In the genomic region with DNA sequence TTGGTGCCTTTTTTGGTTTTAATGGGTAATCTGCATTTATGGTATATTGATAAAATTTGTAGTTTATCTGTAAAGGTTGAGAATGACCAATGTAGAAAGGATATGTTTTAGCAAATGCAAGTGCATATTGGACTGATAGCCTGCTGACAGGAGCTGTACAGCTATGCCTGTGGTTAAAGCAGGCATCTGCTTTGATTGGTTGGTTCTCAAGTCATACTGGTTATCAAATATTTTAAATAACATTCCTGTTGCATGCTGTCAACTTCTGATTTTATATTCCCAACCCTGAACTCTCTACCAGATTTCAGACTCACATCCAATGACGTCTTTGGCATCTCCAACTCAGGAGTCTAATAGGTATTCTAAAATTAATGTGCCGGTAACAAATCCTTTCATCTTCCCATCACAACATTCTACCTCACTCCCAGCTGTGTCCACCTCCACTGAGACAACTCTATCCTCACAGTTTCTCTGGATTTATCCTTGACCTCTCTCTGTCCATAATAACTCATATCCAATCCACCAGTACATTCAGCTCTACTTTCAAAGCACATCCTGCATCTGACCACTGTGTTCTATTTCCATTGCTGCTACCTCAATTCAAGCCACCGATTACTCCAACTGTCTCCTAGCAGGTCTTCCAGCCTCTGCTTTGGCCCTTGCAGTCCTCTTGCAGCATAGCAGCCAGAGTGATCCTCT, we compare ENCODE assay signal across 1 cellular context.
TF ChIP-seq lines count a peak whose summit lies in the region.

No MANE protein-coding gene starts in this region.

TF ChIP-seq in HepG2, 621 proteins besides CTCF, POLR2A, EP300 and RAD21 (continued from another document):
- TF ChIP-seq, protein P1, sequence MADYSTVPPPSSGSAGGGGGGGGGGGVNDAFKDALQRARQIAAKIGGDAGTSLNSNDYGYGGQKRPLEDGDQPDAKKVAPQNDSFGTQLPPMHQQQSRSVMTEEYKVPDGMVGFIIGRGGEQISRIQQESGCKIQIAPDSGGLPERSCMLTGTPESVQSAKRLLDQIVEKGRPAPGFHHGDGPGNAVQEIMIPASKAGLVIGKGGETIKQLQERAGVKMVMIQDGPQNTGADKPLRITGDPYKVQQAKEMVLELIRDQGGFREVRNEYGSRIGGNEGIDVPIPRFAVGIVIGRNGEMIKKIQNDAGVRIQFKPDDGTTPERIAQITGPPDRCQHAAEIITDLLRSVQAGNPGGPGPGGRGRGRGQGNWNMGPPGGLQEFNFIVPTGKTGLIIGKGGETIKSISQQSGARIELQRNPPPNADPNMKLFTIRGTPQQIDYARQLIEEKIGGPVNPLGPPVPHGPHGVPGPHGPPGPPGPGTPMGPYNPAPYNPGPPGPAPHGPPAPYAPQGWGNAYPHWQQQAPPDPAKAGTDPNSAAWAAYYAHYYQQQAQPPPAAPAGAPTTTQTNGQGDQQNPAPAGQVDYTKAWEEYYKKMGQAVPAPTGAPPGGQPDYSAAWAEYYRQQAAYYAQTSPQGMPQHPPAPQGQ (CRISPR knock-in tag; IDR thresholded peaks at IDR 0.05; ENCODE audit: borderline replicate concordance) = no peak
- TF ChIP-seq, protein P2, sequence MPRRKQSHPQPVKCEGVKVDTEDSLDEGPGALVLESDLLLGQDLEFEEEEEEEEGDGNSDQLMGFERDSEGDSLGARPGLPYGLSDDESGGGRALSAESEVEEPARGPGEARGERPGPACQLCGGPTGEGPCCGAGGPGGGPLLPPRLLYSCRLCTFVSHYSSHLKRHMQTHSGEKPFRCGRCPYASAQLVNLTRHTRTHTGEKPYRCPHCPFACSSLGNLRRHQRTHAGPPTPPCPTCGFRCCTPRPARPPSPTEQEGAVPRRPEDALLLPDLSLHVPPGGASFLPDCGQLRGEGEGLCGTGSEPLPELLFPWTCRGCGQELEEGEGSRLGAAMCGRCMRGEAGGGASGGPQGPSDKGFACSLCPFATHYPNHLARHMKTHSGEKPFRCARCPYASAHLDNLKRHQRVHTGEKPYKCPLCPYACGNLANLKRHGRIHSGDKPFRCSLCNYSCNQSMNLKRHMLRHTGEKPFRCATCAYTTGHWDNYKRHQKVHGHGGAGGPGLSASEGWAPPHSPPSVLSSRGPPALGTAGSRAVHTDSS (CRISPR knock-in tag; conservative IDR thresholded peaks at IDR 0.05) = no peak
- no peak for TF ChIP-seq SALL2 (CRISPR knock-in tag; IDR thresholded peaks at IDR 0.05)
- no peak for TF ChIP-seq KDM1A (CRISPR knock-in tag; IDR thresholded peaks at IDR 0.05)
- TF ChIP-seq, protein P3, sequence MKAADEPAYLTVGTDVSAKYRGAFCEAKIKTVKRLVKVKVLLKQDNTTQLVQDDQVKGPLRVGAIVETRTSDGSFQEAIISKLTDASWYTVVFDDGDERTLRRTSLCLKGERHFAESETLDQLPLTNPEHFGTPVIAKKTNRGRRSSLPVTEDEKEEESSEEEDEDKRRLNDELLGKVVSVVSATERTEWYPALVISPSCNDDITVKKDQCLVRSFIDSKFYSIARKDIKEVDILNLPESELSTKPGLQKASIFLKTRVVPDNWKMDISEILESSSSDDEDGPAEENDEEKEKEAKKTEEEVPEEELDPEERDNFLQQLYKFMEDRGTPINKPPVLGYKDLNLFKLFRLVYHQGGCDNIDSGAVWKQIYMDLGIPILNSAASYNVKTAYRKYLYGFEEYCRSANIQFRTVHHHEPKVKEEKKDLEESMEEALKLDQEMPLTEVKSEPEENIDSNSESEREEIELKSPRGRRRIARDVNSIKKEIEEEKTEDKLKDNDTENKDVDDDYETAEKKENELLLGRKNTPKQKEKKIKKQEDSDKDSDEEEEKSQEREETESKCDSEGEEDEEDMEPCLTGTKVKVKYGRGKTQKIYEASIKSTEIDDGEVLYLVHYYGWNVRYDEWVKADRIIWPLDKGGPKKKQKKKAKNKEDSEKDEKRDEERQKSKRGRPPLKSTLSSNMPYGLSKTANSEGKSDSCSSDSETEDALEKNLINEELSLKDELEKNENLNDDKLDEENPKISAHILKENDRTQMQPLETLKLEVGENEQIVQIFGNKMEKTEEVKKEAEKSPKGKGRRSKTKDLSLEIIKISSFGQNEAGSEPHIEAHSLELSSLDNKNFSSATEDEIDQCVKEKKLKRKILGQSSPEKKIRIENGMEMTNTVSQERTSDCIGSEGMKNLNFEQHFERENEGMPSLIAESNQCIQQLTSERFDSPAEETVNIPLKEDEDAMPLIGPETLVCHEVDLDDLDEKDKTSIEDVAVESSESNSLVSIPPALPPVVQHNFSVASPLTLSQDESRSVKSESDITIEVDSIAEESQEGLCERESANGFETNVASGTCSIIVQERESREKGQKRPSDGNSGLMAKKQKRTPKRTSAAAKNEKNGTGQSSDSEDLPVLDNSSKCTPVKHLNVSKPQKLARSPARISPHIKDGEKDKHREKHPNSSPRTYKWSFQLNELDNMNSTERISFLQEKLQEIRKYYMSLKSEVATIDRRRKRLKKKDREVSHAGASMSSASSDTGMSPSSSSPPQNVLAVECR (CRISPR knock-in tag; IDR thresholded peaks at IDR 0.05; ENCODE audit: borderline replicate concordance) = no peak
- TF ChIP-seq, protein P4, sequence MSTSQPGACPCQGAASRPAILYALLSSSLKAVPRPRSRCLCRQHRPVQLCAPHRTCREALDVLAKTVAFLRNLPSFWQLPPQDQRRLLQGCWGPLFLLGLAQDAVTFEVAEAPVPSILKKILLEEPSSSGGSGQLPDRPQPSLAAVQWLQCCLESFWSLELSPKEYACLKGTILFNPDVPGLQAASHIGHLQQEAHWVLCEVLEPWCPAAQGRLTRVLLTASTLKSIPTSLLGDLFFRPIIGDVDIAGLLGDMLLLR (CRISPR knock-in tag; IDR thresholded peaks at IDR 0.05) = no peak
- TF ChIP-seq ZNF747 (CRISPR knock-in tag; IDR thresholded peaks at IDR 0.05; ENCODE audit: borderline replicate concordance) = 0 out of 2 replicates have a peak, but pooled peaks have one; percentile 11
- TF ChIP-seq, protein P5, sequence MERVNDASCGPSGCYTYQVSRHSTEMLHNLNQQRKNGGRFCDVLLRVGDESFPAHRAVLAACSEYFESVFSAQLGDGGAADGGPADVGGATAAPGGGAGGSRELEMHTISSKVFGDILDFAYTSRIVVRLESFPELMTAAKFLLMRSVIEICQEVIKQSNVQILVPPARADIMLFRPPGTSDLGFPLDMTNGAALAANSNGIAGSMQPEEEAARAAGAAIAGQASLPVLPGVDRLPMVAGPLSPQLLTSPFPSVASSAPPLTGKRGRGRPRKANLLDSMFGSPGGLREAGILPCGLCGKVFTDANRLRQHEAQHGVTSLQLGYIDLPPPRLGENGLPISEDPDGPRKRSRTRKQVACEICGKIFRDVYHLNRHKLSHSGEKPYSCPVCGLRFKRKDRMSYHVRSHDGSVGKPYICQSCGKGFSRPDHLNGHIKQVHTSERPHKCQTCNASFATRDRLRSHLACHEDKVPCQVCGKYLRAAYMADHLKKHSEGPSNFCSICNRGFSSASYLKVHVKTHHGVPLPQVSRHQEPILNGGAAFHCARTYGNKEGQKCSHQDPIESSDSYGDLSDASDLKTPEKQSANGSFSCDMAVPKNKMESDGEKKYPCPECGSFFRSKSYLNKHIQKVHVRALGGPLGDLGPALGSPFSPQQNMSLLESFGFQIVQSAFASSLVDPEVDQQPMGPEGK (CRISPR knock-in tag; IDR thresholded peaks at IDR 0.05) = no peak
- no peak for TF ChIP-seq NR2F1 (CRISPR knock-in tag; IDR thresholded peaks at IDR 0.05)
- TF ChIP-seq SRF (IDR thresholded peaks at IDR 0.05; ENCODE audit: low read depth, low read length) = no peak
TF ChIP-seq in HepG2: peak in this region for 6.
